ENCODE assay signal across 20 cellular contexts in genomic region chr2:59684771-59685166, GRCh38.
"Had no signal": no experiment of that assay in that cellular context is flagged by ENCODE, and none has a peak within 500 bp of the region (broad histone marks: within the 10 kb centered on the region; RNA-seq: fewer than 3 reads in every experiment).

No MANE protein-coding gene starts in this region.

- H3K27me3 ChIP-seq: heart left ventricle, neutrophil, testis, tibial nerve, upper lobe of right lung, vagina had no signal

- H3K4me3 Mint-ChIP-seq: endodermal cell; naive thymus-derived CD8-positive, alpha-beta T cell; stimulated activated naive B cell treated with anti-CD40 and anti-IgM and Interleukin-4, amounts not matched to agents 10 μg/mL and 1 μg/mL and 100 μg/mL, for 72 hours; stimulated activated naive CD8-positive, alpha-beta T cell treated with anti-CD3 and anti-CD28 coated beads, Interleukin-15, amount 100 ng/mL, for 72 hours had no signal

- H3K27me3 Mint-ChIP-seq: stimulated activated naive CD8-positive, alpha-beta T cell treated with anti-CD3 and anti-CD28 coated beads, Interleukin-15, amount 100 ng/mL, for 72 hours had no signal

- H3K27ac Mint-ChIP-seq: endodermal cell; stimulated activated naive B cell treated with anti-CD40 and anti-IgM and Interleukin-4, amounts not matched to agents 10 μg/mL and 1 μg/mL and 100 μg/mL, for 72 hours; stimulated activated naive CD8-positive, alpha-beta T cell treated with anti-CD3 and anti-CD28 coated beads, Interleukin-15, amount 100 ng/mL, for 72 hours had no signal

- H3K36me3 ChIP-seq: heart left ventricle, neutrophil, tibial nerve, upper lobe of right lung, vagina had no signal

- H3K27ac ChIP-seq: heart left ventricle, neutrophil, testis, tibial nerve, upper lobe of right lung, vagina had no signal

- ATAC-seq: heart left ventricle; left lobe of liver; mucosa of descending colon; naive thymus-derived CD8-positive, alpha-beta T cell; sciatic nerve; stimulated activated naive B cell treated with anti-CD40 and anti-IgM and Interleukin-4, amounts not matched to agents 10 μg/mL and 1 μg/mL and 100 μg/mL, for 72 hours; stimulated activated naive CD8-positive, alpha-beta T cell treated with anti-CD3 and anti-CD28 coated beads, Interleukin-15, amount 100 ng/mL, for 72 hours; upper lobe of right lung had no signal

- DNase-seq: effector CD4-positive, alpha-beta T cell; endodermal cell; foreskin melanocyte; heart left ventricle; hypothalamus; islet precursor cell; mucosa of descending colon; posterior cingulate gyrus; stimulated activated CD4-positive, alpha-beta T cell treated with anti-CD3 and anti-CD28 coated beads, Interleukin-2, amount 100 ng/mL, for 24 hours; stimulated activated CD4-positive, alpha-beta T cell treated with anti-CD3 and anti-CD28 coated beads, Interleukin-4, amount 100 ng/mL, for 4 hours; stimulated activated naive B cell treated with anti-CD40 and anti-IgM and Interleukin-4, amounts not matched to agents 10 μg/mL and 1 μg/mL and 100 μg/mL, for 72 hours; stimulated activated naive CD8-positive, alpha-beta T cell treated with anti-CD3 and anti-CD28 coated beads, Interleukin-15, amount 100 ng/mL, for 72 hours; testis; upper lobe of right lung had no signal

- H3K9me3 ChIP-seq: mucosa of descending colon, neutrophil, testis, upper lobe of right lung, vagina had no signal

- H3K4me1 ChIP-seq: heart left ventricle, testis, tibial nerve, upper lobe of right lung, vagina had no signal

- H3K4me1 Mint-ChIP-seq: endodermal cell; naive thymus-derived CD8-positive, alpha-beta T cell; stimulated activated naive B cell treated with anti-CD40 and anti-IgM and Interleukin-4, amounts not matched to agents 10 μg/mL and 1 μg/mL and 100 μg/mL, for 72 hours; stimulated activated naive CD8-positive, alpha-beta T cell treated with anti-CD3 and anti-CD28 coated beads, Interleukin-15, amount 100 ng/mL, for 72 hours had no signal

- H3K4me3 ChIP-seq: heart left ventricle, mucosa of descending colon, testis, tibial nerve, upper lobe of right lung, vagina had no signal
